Comparison of ENCODE assay signal across 1 cellular context in the genomic region with DNA sequence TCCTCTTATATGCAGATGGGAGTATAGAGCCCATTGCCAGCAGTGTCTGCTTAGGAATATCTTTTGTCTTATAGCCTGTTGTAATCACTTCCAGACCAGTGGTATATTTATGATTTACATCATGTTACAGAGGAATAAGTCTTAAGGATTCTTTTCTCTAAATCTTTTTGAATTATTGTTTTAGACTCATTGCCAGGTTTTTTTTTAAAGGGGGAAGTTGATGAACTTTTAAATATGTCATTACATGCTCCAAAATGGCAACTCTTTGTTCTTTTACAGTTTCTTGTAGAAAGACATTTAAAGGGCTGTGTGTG.
TF ChIP-seq lines count a peak whose summit lies in the region.

No MANE protein-coding gene starts in this region.

TF ChIP-seq in HCT116, 20 proteins besides CTCF, POLR2A, EP300 and RAD21 (continued from another document):
- no peak for TF ChIP-seq ZBTB33 (IDR thresholded peaks at IDR 0.05; ENCODE audit: extremely low read depth, insufficient replicate concordance, low read length)
- no peak for TF ChIP-seq SRF (IDR thresholded peaks at IDR 0.05; ENCODE audit: low read depth)
- no peak for TF ChIP-seq YY1 (IDR thresholded peaks at IDR 0.05; ENCODE audit: extremely low read depth, insufficient replicate concordance, low read depth, low read length)
- TF ChIP-seq EZH2phosphoT487 (IDR thresholded peaks at IDR 0.05; ENCODE audit: borderline replicate concordance), result no peak
- no peak for TF ChIP-seq CBX3 (IDR thresholded peaks at IDR 0.05; ENCODE audit: low read depth)
- no peak for TF ChIP-seq TCF7L2 (IDR thresholded peaks at IDR 0.05; ENCODE audit: borderline replicate concordance, extremely low read depth, insufficient read depth, insufficient read length)
- TF ChIP-seq REST (IDR thresholded peaks at IDR 0.05; ENCODE audit: low read depth), result no peak
